22 cellular contexts compared by ENCODE assay signal in the genomic region with DNA sequence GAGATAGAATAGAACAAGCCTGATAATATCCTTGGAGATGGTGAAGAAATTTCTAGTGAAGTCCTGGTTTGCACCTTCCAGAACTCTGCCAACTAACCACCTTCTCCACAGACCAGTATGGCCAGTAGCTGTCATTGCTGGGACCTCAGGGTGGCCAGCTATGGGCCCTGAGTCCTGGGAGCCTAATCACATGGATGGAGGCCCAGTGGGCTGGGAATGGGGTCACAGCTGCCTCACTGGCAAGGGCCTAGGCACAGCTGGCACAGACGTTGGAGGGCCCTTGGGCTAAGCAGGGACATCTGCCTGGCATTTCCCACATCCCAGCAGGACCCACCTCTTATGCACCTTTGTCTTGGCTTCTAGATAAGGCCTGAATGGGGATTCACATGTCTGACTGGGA. TPM values are rescaled to one million over a fixed set of nuclear protein-coding genes. Genes with fewer than 3 reads are reported as not detected.
"Had no signal": no experiment of that assay in that cellular context is flagged by ENCODE, and none has a peak within 500 bp of the region (broad histone marks: within the 10 kb centered on the region; RNA-seq: fewer than 3 reads in every experiment).

No MANE protein-coding gene starts in this region.

- H3K27ac ChIP-seq: HL-60, SJCRH30 had no signal

- H3K4me3 ChIP-seq: SJCRH30 had no signal

- H3K4me1 ChIP-seq: SJCRH30 had no signal

- DNase-seq: KBM-7, MV-4-11, NCI-H1048, NCI-H1105, NCI-H1417, NCI-H1436 treated with DMSO at 0.1 percent for 48 hours, NCI-H1694, NCI-H187 treated with DMSO at 0.1 percent for 48 hours, NCI-H2029 treated with DMSO at 0.1 percent for 48 hours, NCI-H345, NCI-H446 treated with DMSO at 0.1 percent for 48 hours, NCI-H510A treated with DMSO at 0.1 percent for 48 hours, NCI-H69, NCI-H774, RPMI8226, SHP77, SJCRH30, T-helper 1 cell had no signal

- H3K9me3 ChIP-seq: SJCRH30 had no signal

- H3K27me3 ChIP-seq: SJCRH30 had no signal

- H3K36me3 ChIP-seq: SJCRH30 had no signal

- ATAC-seq: SK-N-SH treated with all-trans-retinoic acid at 6 μM for 48 hours had no signal

RNA-seq across cellular contexts. Expression of gene WNT9B, which starts 25.3 kb away (rescaled TPM):
- total RNA-seq: LHCN-M2, MCF 10A, SJCRH30 had no signal
